Comparison of ENCODE assay signal across 19 cellular contexts in the genomic region with DNA sequence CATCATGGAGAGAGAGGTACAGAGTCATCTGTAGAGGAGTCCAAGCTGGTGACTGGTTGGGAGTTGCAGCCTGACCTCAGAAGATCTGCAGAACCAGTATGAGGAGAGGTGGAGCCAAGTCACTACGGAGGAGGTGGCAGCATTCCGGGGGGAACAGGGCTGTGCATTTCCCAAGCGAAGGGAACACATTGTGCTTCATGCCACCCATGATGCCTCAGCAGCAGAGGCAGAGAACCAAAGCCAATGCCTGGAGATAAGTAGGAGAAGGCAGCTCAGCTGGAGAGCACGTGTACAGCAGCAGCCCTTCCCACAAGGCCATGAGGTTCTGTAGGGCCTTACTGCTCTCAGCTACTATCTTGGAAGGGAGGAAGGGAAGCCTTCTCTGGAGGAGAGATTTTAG.
DNase-seq lines count a peak whose midpoint lies in the region; ATAC-seq and TF ChIP-seq lines count a peak whose summit lies in the region.
"Had no signal": no experiment of that assay in that cellular context is flagged by ENCODE, and none has a peak within 500 bp of the region (broad histone marks: within the 10 kb centered on the region; RNA-seq: fewer than 3 reads in every experiment).

No MANE protein-coding gene starts in this region.

- H3K4me3 ChIP-seq in AG10803 (ENCODE audit: low read length) (no peak overlapping the region), body of pancreas (no peak overlapping the region), right lobe of liver (no peak overlapping the region), osteoblast (ENCODE audit: insufficient read depth, low read length) (no peak overlapping the region)
- H3K4me3 ChIP-seq: A549, HAP-1 had no signal

- ATAC-seq in body of pancreas (peak; percentile 96), right lobe of liver (peak in 2 of 4 donors; percentile 20 to 36), HG03097 (IDR thresholded peaks at IDR 0.05; ENCODE audit: low FRiP score, unreplicated experiment) (no peak)

- no peaks in the 10 kb centered on the region for H3K79me2 ChIP-seq in osteoblast (ENCODE audit: insufficient read depth, low read length)

- intact Hi-C loops in body of pancreas (cut with DNase I), result no loop called here
- intact Hi-C loops in right lobe of liver (cut with DNase I), result no loop called here

- peak overlapping the region in 1 of 4 donors; percentile 9 for H3K27ac ChIP-seq in body of pancreas
- H3K27ac ChIP-seq in right lobe of liver, result peak overlapping the region in 2 of 3 donors; percentile 99
- H3K27ac ChIP-seq in osteoblast (ENCODE audit: low read depth, low read length), result no peak overlapping the region
- H3K27ac ChIP-seq: 22Rv1 had no signal

- TF ChIP-seq CTCF in AG10803 (conservative IDR thresholded peaks at IDR 0.05; ENCODE audit: low read length) (no peak), body of pancreas (IDR thresholded peaks at IDR 0.05) (no peak), right lobe of liver (IDR thresholded peaks at IDR 0.05) (no peak), osteoblast (IDR thresholded peaks at IDR 0.05; ENCODE audit: extremely low read depth, low read depth, low read length) (no peak)

- no peak overlapping the region for H2AFZ ChIP-seq in osteoblast (ENCODE audit: low read length)

- TF ChIP-seq POLR2A in body of pancreas (IDR thresholded peaks at IDR 0.05), result no peak
- no peak for TF ChIP-seq POLR2A in right lobe of liver (IDR thresholded peaks at IDR 0.05)
- no peak for TF ChIP-seq POLR2A in erythroblast (IDR thresholded peaks at IDR 0.05; ENCODE audit: low read length)

- no peaks in the 10 kb centered on the region for H3K36me3 ChIP-seq in body of pancreas (replicated peaks in 1 of 2; ENCODE audit: insufficient read depth in 1 of 2, low read depth in 2 of 2)
- no peaks in the 10 kb centered on the region for H3K36me3 ChIP-seq in right lobe of liver
- no peaks in the 10 kb centered on the region for H3K36me3 ChIP-seq in osteoblast (ENCODE audit: insufficient read depth, low read length)
- H3K36me3 ChIP-seq: BE2C, HAP-1 had no signal

- no peak overlapping the region for H3K4me2 ChIP-seq in osteoblast (ENCODE audit: insufficient read depth, low read length)

- H3K27me3 ChIP-seq in body of pancreas (no peaks in the 10 kb centered on the region), right lobe of liver (no peaks in the 10 kb centered on the region), osteoblast (ENCODE audit: insufficient read depth, low read length) (peaks cover 2% of the 10 kb centered on the region)
- H3K27me3 ChIP-seq: BE2C had no signal

- WGBS in body of pancreas, 2 donors, result 48 to 67% methylated on average over 4 of the region's 4 CpGs
- 59% methylated on average over 4 of the region's 4 CpGs for WGBS in right lobe of liver (ENCODE audit: insufficient coverage, low coverage, low lambda C conversion rate, missing lambda C conversion rate)

- H3K9me3 ChIP-seq in body of pancreas, result no peaks in the 10 kb centered on the region
- H3K9me3 ChIP-seq in right lobe of liver, result no peaks in the 10 kb centered on the region
- H3K9me3 ChIP-seq in osteoblast (ENCODE audit: low read depth, low read length), result no peaks in the 10 kb centered on the region
- H3K9me3 ChIP-seq: A549, BE2C, HAP-1 had no signal

- H4K20me1 ChIP-seq in osteoblast (ENCODE audit: insufficient read depth, low read length), result no peaks in the 10 kb centered on the region

- peaks cover 34% of the 10 kb centered on the region for H3K4me1 ChIP-seq in body of pancreas
- peaks cover 0 to 43% (median 18%) of the 10 kb centered on the region in 4 donors for H3K4me1 ChIP-seq in right lobe of liver
- no peaks in the 10 kb centered on the region for H3K4me1 ChIP-seq in osteoblast (ENCODE audit: insufficient read depth, low read length)
- H3K4me1 ChIP-seq: BE2C, HAP-1 had no signal

- DNase-seq in AG10803 (ENCODE audit: low read depth), result peak; percentile 10
- peak; percentile 68 to 87 (median 79) for DNase-seq in body of pancreas
- no peak for DNase-seq in right lobe of liver
- DNase-seq in osteoblast (ENCODE audit: insufficient read length, low spot score, missing footprints), result peak; percentile 85
- DNase-seq in NCI-H2107 (lab: John Stamatoyannopoulos, UW), result no peak
- DNase-seq in erythroblast (lab: John Stamatoyannopoulos, UW), result no peak
- DNase-seq in activated CD4-positive, CD25-positive, alpha-beta regulatory T cell (lab: John Stamatoyannopoulos, UW), result no peak
- DNase-seq: BE2C; C1 segment of cervical spinal cord; CD4-positive, CD25-positive, alpha-beta regulatory T cell; CD8-positive, alpha-beta memory T cell; COR-L47; DMS 273 treated with DMSO at 0.1 percent for 48 hours; DMS79; GDM1 had no signal

Comparison
In these comparisons a context has a peak if more than half of its experiments do, and no peak if none do; other contexts are left out.
1. DNase-seq: peak in AG10803 (single experiment), body of pancreas (4 of 4) and osteoblast (single experiment); none in right lobe of liver (0 of 3), NCI-H2107 (single experiment), erythroblast (0 of 2) and activated CD4-positive, CD25-positive, alpha-beta regulatory T cell (0 of 4).